11 cellular contexts compared by ENCODE assay signal in the genomic region with DNA sequence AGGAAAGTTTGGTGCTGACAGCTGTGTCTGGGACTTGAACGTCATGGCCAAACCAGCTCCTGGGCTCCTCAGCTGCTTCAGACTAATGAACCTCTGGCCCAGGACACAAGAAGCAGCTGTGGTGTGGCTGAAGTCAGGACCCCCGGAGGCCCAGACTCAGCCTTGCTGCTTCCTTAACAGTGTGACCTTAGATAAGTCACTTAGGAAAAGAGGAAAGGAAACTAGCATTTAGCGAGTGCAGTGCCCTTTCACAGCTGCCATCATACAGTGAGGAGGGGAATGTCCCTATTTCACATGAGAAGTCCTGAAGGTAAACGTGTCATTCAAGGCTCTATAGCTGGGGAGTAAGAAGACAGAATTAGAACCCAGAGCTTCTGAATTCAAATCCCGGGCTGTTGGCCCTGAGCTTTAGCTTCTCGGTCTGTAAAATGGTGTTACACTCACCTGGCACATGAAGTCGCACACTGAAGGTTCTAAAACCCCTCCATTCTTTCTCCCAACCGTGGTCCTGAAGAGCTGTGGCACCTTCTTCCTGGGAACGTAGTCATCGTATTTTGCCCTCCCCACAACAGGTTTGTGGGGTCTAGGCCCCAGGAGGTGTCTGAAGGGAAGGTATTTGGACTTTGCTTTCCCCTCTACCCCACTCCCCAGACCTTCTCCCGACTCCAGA. TPM values are rescaled to one million over a fixed set of nuclear protein-coding genes. Genes with fewer than 3 reads are reported as not detected.
DNase-seq lines count a peak whose midpoint lies in the region; ATAC-seq and TF ChIP-seq lines count a peak whose summit lies in the region.
"Had no signal": no experiment of that assay in that cellular context is flagged by ENCODE, and none has a peak within 500 bp of the region (broad histone marks: within the 10 kb centered on the region; RNA-seq: fewer than 3 reads in every experiment).

No MANE protein-coding gene starts in this region.

- H3K36me3 ChIP-seq in transverse colon = no peaks in the 10 kb centered on the region

- peak; percentile 53 for DNase-seq in NOMO-1 treated with DMSO at 0.1 percent for 48 hours (lab: John Stamatoyannopoulos, UW; ENCODE audit: unreplicated experiment)
- no peak for DNase-seq in NOMO-1 treated with dmso at 0.1 percent for 144 hours (lab: John Stamatoyannopoulos, UW; ENCODE audit: unreplicated experiment)
- DNase-seq in T-cell = no peak
- no peak for DNase-seq in immature natural killer cell
- DNase-seq in activated effector memory CD4-positive, alpha-beta T cell treated with Interleukin-2 at 50 U/mL for 16 hours = no peak
- DNase-seq in transverse colon = no peak
- DNase-seq in pons (ENCODE audit: low spot score) = no peak
- DNase-seq: foreskin melanocyte; stimulated activated CD4-positive, alpha-beta T cell treated with anti-CD3 and anti-CD28 coated beads, Interleukin-2, amount 100 ng/mL, for 24 hours had no signal

- H3K9me3 Mint-ChIP-seq in T-cell (no peaks in the 10 kb centered on the region), immature natural killer cell (peaks cover 0 to 4% (median 0%) of the 10 kb centered on the region in 6 donors)
- no peaks in the 10 kb centered on the region for H3K9me3 Mint-ChIP-seq in stimulated activated naive CD8-positive, alpha-beta T cell treated with anti-CD3 and anti-CD28 coated beads, Interleukin-15, Interleukin-2, amounts not matched to agents 100 ng/mL and 50 ng/mL, for 24 hours

- H3K4me3 Mint-ChIP-seq in T-cell (peak overlapping the region; percentile 17 to 61 (median 51)), immature natural killer cell (peak overlapping the region; percentile 31 to 54 (median 42))
- peak overlapping the region; percentile 51 for H3K4me3 Mint-ChIP-seq in stimulated activated naive CD8-positive, alpha-beta T cell treated with anti-CD3 and anti-CD28 coated beads, Interleukin-15, Interleukin-2, amounts not matched to agents 100 ng/mL and 50 ng/mL, for 24 hours

- H3K27me3 Mint-ChIP-seq in T-cell = peaks cover 53 to 68% of the 10 kb centered on the region in 2 donors
- H3K27me3 Mint-ChIP-seq in immature natural killer cell (ENCODE audit: low read depth in 3 of 3) = peaks cover 7 to 36% (median 21%) of the 10 kb centered on the region in 3 donors
- peaks cover 63% of the 10 kb centered on the region for H3K27me3 Mint-ChIP-seq in stimulated activated naive CD8-positive, alpha-beta T cell treated with anti-CD3 and anti-CD28 coated beads, Interleukin-15, Interleukin-2, amounts not matched to agents 100 ng/mL and 50 ng/mL, for 24 hours

- intact Hi-C loops in transverse colon (cut with DNase I; ENCODE audit: low total_unique reads) = loop anchor here (5.0 to 10.0 kb wide), 2 partner anchors 38 to 175 kb away; no protein-coding TSS in a partner anchor

- no peak for TF ChIP-seq CTCF in transverse colon (IDR thresholded peaks at IDR 0.05)

- no peaks in the 10 kb centered on the region for H3K9me3 ChIP-seq in transverse colon

- 37 to 54% methylated on average over 3 to 11 of the region's 11 CpGs for WGBS in transverse colon (ENCODE audit: low coverage in 1 of 2), 2 donors

- in situ Hi-C loops in transverse colon (cut with MboI; ENCODE audit: low pct_ligation_motif_present in 1 of 4, low pct_unique_long_range_greater_than_20kb in 1 of 4, low sequenced_read_pairs in 3 of 4) = no loop called here

- TF ChIP-seq EP300 in transverse colon (IDR thresholded peaks at IDR 0.05; ENCODE audit: low read depth) = no peak

- H3K27ac Mint-ChIP-seq in T-cell = no peak overlapping the region
- no peak overlapping the region for H3K27ac Mint-ChIP-seq in immature natural killer cell
- H3K27ac Mint-ChIP-seq in stimulated activated naive CD8-positive, alpha-beta T cell treated with anti-CD3 and anti-CD28 coated beads, Interleukin-15, Interleukin-2, amounts not matched to agents 100 ng/mL and 50 ng/mL, for 24 hours = no peak overlapping the region

- no peak for TF ChIP-seq POLR2A in transverse colon (IDR thresholded peaks at IDR 0.05)

- peaks cover 0 to 14% (median 9%) of the 10 kb centered on the region in 3 donors for H3K4me1 Mint-ChIP-seq in T-cell
- H3K4me1 Mint-ChIP-seq in immature natural killer cell = peaks cover 4 to 8% of the 10 kb centered on the region in 2 donors
- peaks cover 10% of the 10 kb centered on the region for H3K4me1 Mint-ChIP-seq in stimulated activated naive CD8-positive, alpha-beta T cell treated with anti-CD3 and anti-CD28 coated beads, Interleukin-15, Interleukin-2, amounts not matched to agents 100 ng/mL and 50 ng/mL, for 24 hours (ENCODE audit: low read depth)

- H3K4me3 ChIP-seq in transverse colon = peak overlapping the region in 2 of 4 donors; percentile 32 to 62

- no peak for ATAC-seq in T-cell (replicated peaks in 1 of 4)

- POLR2A ChIA-PET in T-cell (lab: Charles Lee) = no interaction called here

- peak overlapping the region in 2 of 4 donors; percentile 42 to 55 for H3K27ac ChIP-seq in transverse colon
- H3K27ac ChIP-seq: 22Rv1 had no signal

- peaks cover 30% of the 10 kb centered on the region for H3K27me3 ChIP-seq in transverse colon

- CTCF ChIA-PET in T-cell (lab: Charles Lee) = interaction anchor here in 1 of 2 donors (0.5 to 0.6 kb wide), 2 partner anchors 158 to 390 kb away, joined by 4 to 6 read pairs; no protein-coding TSS in a partner anchor

- H3K4me1 ChIP-seq in transverse colon = peaks cover 8 to 22% (median 14%) of the 10 kb centered on the region in 4 donors

- H3K36me3 Mint-ChIP-seq in T-cell (no peaks in the 10 kb centered on the region), immature natural killer cell (peaks cover 0 to 3% (median 0%) of the 10 kb centered on the region in 3 donors)
- no peaks in the 10 kb centered on the region for H3K36me3 Mint-ChIP-seq in stimulated activated naive CD8-positive, alpha-beta T cell treated with anti-CD3 and anti-CD28 coated beads, Interleukin-15, Interleukin-2, amounts not matched to agents 100 ng/mL and 50 ng/mL, for 24 hours (ENCODE audit: low read depth)

RNA-seq across cellular contexts. Expression of gene RAMP2, which starts 0.9 kb away (rescaled TPM):
- total RNA-seq in T-cell (not detected), transverse colon (10 to 100 TPM in 2 of 4 donors, 1 to 10 TPM in 2; 6.1 to 88.0 (median 23.4) TPM)
- polyA plus RNA-seq in immature natural killer cell = not detected

RNA-seq across cellular contexts. Expression of gene VPS25, which starts 13.1 kb away (rescaled TPM):
- total RNA-seq in T-cell = 10 to 100 TPM; 34.7 to 42.5 (median 38.7) TPM
- 10 to 100 TPM; 60.2 to 94.1 (median 90.2) TPM for polyA plus RNA-seq in immature natural killer cell
- 100 to 1,000 TPM in 1 of 4 donors, 10 to 100 TPM in 3; 58.3 to 111 (median 79.7) TPM for total RNA-seq in transverse colon

RNA-seq across cellular contexts. Expression of gene EZH1, which starts 15.3 kb away (rescaled TPM):
- total RNA-seq in T-cell = 100 to 1,000 TPM in 4 of 5 donors, 10 to 100 TPM in 1; 87.1 to 161 (median 146) TPM
- 10 to 100 TPM in 2 of 3 donors, 1 to 10 TPM in 1; 9.8 to 32.3 (median 19.5) TPM for polyA plus RNA-seq in immature natural killer cell
- 100 to 1,000 TPM in 1 of 4 donors, 10 to 100 TPM in 3; 30.4 to 159 (median 43.4) TPM for total RNA-seq in transverse colon

RNA-seq across cellular contexts. Expression of gene WNK4, which starts 20.3 kb away (rescaled TPM):
- total RNA-seq in T-cell (1 to 10 TPM in 1 of 5 donors, under 1 TPM in 3, not detected in 1; 0.38 to 1.3 (median 0.60) TPM), transverse colon (10 to 100 TPM; 17.9 to 87.6 (median 40.9) TPM)
- not detected for polyA plus RNA-seq in immature natural killer cell

RNA-seq across cellular contexts. Expression of gene COA3, which starts 38.4 kb away (rescaled TPM):
- total RNA-seq in T-cell (10 to 100 TPM in 4 of 5 donors, 1 to 10 TPM in 1; 7.9 to 32.4 (median 29.8) TPM), transverse colon (100 to 1,000 TPM; 128 to 400 (median 171) TPM)
- polyA plus RNA-seq in immature natural killer cell = 100 to 1,000 TPM; 162 to 221 (median 186) TPM

Comparison
In these comparisons a context has a peak if more than half of its experiments do, and no peak if none do; other contexts are left out.
1. RNA of gene RAMP2, which starts 0.9 kb away (total RNA-seq): 6.1 to 88.0 TPM in transverse colon; not detected in T-cell; every median in the first group is over 4 times any median in the second.
2. Peak in every context shown above with its lines, with median percentiles within 50 percentile points of each other: H3K4me3 Mint-ChIP-seq.